ENCODE assay signal across 22 cellular contexts in genomic region chr3:34176723-34177122, GRCh38.
"Had no signal": no experiment of that assay in that cellular context is flagged by ENCODE, and none has a peak within 500 bp of the region (broad histone marks: within the 10 kb centered on the region; RNA-seq: fewer than 3 reads in every experiment).

No MANE protein-coding gene starts in this region.

- H3K4me1 Mint-ChIP-seq: mesothelial cell of epicardium had no signal

- H3K9me3 ChIP-seq: esophagus muscularis mucosa, gastrocnemius medialis, left lung, lower lobe of right lung, mucosa of descending colon had no signal

- H3K27me3 ChIP-seq: dorsolateral prefrontal cortex, esophagus muscularis mucosa, gastrocnemius medialis, left lung had no signal

- H3K4me1 ChIP-seq: esophagus muscularis mucosa, gastrocnemius medialis, heart right ventricle, lower lobe of right lung had no signal

- H3K36me3 ChIP-seq: esophagus muscularis mucosa, gastrocnemius medialis, heart right ventricle, left lung, lower lobe of right lung had no signal

- ATAC-seq: gastrocnemius medialis, heart right ventricle, left cardiac atrium, left lung, left ventricle myocardium superior, lower lobe of right lung, mucosa of descending colon had no signal

- FAIRE-seq: colon, endothelial cell of umbilical vein, keratinocyte had no signal

- H3K4me3 Mint-ChIP-seq: mesothelial cell of epicardium had no signal

- H3K4me3 ChIP-seq: coronary artery, dorsolateral prefrontal cortex, esophagus muscularis mucosa, gastrocnemius medialis, heart right ventricle, left lung, lower lobe of right lung, mucosa of descending colon had no signal

- H3K27ac Mint-ChIP-seq: mesothelial cell of epicardium had no signal

- DNase-seq: dermis blood vessel endothelial cell; dorsolateral prefrontal cortex; effector CD4-positive, alpha-beta T cell; effector memory CD4-positive, alpha-beta T cell; foreskin melanocyte; gastrocnemius medialis; glutamatergic neuron; head of caudate nucleus; heart right ventricle; hippocampal formation; left cardiac atrium; left lung; left ventricle myocardium superior; lower lobe of right lung; mesenchymal stem cell; mucosa of descending colon had no signal

- H3K36me3 Mint-ChIP-seq: mesothelial cell of epicardium had no signal

- H3K27ac ChIP-seq: coronary artery, dorsolateral prefrontal cortex, esophagus muscularis mucosa, gastrocnemius medialis, heart right ventricle, left lung, lower lobe of right lung had no signal
